ENCODE assay signal across 31 cellular contexts in the genomic region with DNA sequence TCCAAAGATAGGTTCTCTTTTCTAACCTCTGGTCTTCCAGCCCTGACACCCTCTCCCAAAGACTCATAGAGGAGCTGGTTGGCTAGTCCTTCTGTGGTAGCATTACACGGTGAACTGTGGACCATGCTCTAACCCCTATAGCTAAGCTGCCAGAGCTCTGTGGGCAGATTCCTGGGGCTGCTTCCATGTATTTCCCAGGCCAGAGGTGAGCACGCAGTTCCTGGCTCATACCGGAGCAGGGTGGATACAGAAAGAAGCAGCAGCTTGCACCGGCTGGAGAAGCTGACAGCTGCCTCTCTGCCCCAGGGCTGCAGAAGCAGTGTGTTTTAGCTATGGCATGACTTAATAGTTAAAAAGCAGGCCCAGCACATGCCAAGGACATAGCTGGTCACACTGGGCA.
"Had no signal": no experiment of that assay in that cellular context is flagged by ENCODE, and none has a peak within 500 bp of the region (broad histone marks: within the 10 kb centered on the region; RNA-seq: fewer than 3 reads in every experiment).

No MANE protein-coding gene starts in this region.

- FAIRE-seq: astrocyte, bronchial epithelial cell had no signal

- H3K9me3 ChIP-seq: esophagus muscularis mucosa, gastrocnemius medialis had no signal

- H3K27me3 ChIP-seq: brain microvascular endothelial cell had no signal

- H3K4me1 ChIP-seq: foreskin keratinocyte, gastrocnemius medialis had no signal

- H3K4me3 Mint-ChIP-seq: activated CD4-positive, alpha-beta T cell treated with anti-CD3 and anti-CD28 coated beads, Interleukin-2, amount 10 ng/mL, durations not matched to agents 7 days and 5 days; activated CD8-positive, alpha-beta T cell treated with anti-CD3 and anti-CD28 coated beads for 36 hours; activated naive CD8-positive, alpha-beta T cell; activated T-cell treated with anti-CD3 and anti-CD28 coated beads, Interleukin-2, amount 50 U/mL, for 4 hours; activated T-helper 17 cell treated with anti-CD3 and anti-CD28 coated beads, Interleukin-2, amount 50 U/mL, for 72 hours; central memory CD8-positive, alpha-beta T cell; dendritic cell treated with granulocyte-macrophage colony-stimulating factor and Interleukin-4, amounts not matched to agents 40 ng/mL and 50 ng/mL, for 4 days; effector memory CD8-positive, alpha-beta T cell; WTC11 had no signal

- H3K36me3 Mint-ChIP-seq: activated naive CD8-positive, alpha-beta T cell; WTC11 had no signal

- H3K9me3 Mint-ChIP-seq: activated CD4-positive, alpha-beta T cell treated with anti-CD3 and anti-CD28 coated beads, Interleukin-2, amount 10 ng/mL, durations not matched to agents 7 days and 5 days; activated CD8-positive, alpha-beta T cell treated with anti-CD3 and anti-CD28 coated beads for 36 hours; activated T-cell treated with anti-CD3 and anti-CD28 coated beads, Interleukin-2, amount 50 U/mL, for 4 hours; activated T-helper 17 cell treated with anti-CD3 and anti-CD28 coated beads, Interleukin-2, amount 50 U/mL, for 72 hours; central memory CD8-positive, alpha-beta T cell; dendritic cell treated with granulocyte-macrophage colony-stimulating factor and Interleukin-4, amounts not matched to agents 40 ng/mL and 50 ng/mL, for 4 days; effector memory CD8-positive, alpha-beta T cell; WTC11 had no signal

- DNase-seq: activated CD4-positive, alpha-beta T cell treated with anti-CD3 and anti-CD28 coated beads for 1 hour; activated CD4-positive, alpha-beta T cell treated with anti-CD3 and anti-CD28 coated beads for 4 hours; activated CD4-positive, alpha-beta T cell treated with anti-CD3 and anti-CD28 coated beads, Interleukin-2, amount 10 ng/mL, durations not matched to agents 7 days and 5 days; activated CD4-positive, alpha-beta T cell treated with anti-CD3 and anti-CD28 coated beads, Interleukin-2, amount 50 U/mL, for 48 hours; activated CD8-positive, alpha-beta memory T cell treated with anti-CD3 and anti-CD28 coated beads for 24 hours; activated CD8-positive, alpha-beta T cell treated with anti-CD3 and anti-CD28 coated beads for 36 hours; activated effector memory CD4-positive, alpha-beta T cell treated with Interleukin-2 at 50 U/mL for 16 hours; activated gamma-delta T cell treated with Interleukin-2 at 50 U/mL for 16 hours; activated naive CD4-positive, alpha-beta T cell treated with anti-CD3 and anti-CD28 coated beads, Interleukin-2, amount 50 U/mL, for 16 hours; activated naive CD4-positive, alpha-beta T cell treated with Interleukin-2 at 50 U/mL for 16 hours; activated T-cell treated with anti-CD3 and anti-CD28 coated beads, Interleukin-2, amount 50 U/mL, for 4 hours; amniotic stem cell; anterior cingulate cortex; brain microvascular endothelial cell; effector CD4-positive, alpha-beta T cell; effector memory CD8-positive, alpha-beta T cell; erythroblast; foreskin keratinocyte; gastrocnemius medialis; T-helper 2 cell had no signal

- H3K36me3 ChIP-seq: brain microvascular endothelial cell, esophagus muscularis mucosa, gastrocnemius medialis had no signal

- H3K4me1 Mint-ChIP-seq: activated CD4-positive, alpha-beta T cell treated with anti-CD3 and anti-CD28 coated beads, Interleukin-2, amount 10 ng/mL, durations not matched to agents 7 days and 5 days; central memory CD8-positive, alpha-beta T cell had no signal

- H3K27ac ChIP-seq: brain microvascular endothelial cell, coronary artery, dorsolateral prefrontal cortex, esophagus muscularis mucosa, foreskin keratinocyte, gastrocnemius medialis, VCaP had no signal

- ATAC-seq: activated CD8-positive, alpha-beta T cell treated with anti-CD3 and anti-CD28 coated beads for 36 hours; activated T-cell treated with anti-CD3 and anti-CD28 coated beads, Interleukin-2, amount 50 U/mL, for 4 hours; activated T-helper 17 cell treated with anti-CD3 and anti-CD28 coated beads, Interleukin-2, amount 50 U/mL, for 72 hours; effector memory CD8-positive, alpha-beta T cell; foreskin keratinocyte; gastrocnemius medialis had no signal

- H3K4me3 ChIP-seq: coronary artery, dorsolateral prefrontal cortex, esophagus muscularis mucosa, gastrocnemius medialis had no signal

- H3K27ac Mint-ChIP-seq: activated CD4-positive, alpha-beta T cell treated with anti-CD3 and anti-CD28 coated beads, Interleukin-2, amount 10 ng/mL, durations not matched to agents 7 days and 5 days; activated CD8-positive, alpha-beta T cell treated with anti-CD3 and anti-CD28 coated beads for 36 hours; activated naive CD8-positive, alpha-beta T cell; activated T-helper 17 cell treated with anti-CD3 and anti-CD28 coated beads, Interleukin-2, amount 50 U/mL, for 72 hours; dendritic cell treated with granulocyte-macrophage colony-stimulating factor and Interleukin-4, amounts not matched to agents 40 ng/mL and 50 ng/mL, for 4 days; effector memory CD8-positive, alpha-beta T cell; WTC11 had no signal
